In genomic region chr17:20477398-20477797, GRCh38 we compare ENCODE assay signal across 6 cellular contexts. TPM values are rescaled to one million over a fixed set of nuclear protein-coding genes. Genes with fewer than 3 reads are reported as not detected.
"Had no signal": no experiment of that assay in that cellular context is flagged by ENCODE, and none has a peak within 500 bp of the region (broad histone marks: within the 10 kb centered on the region; RNA-seq: fewer than 3 reads in every experiment).

No MANE protein-coding gene starts in this region.

RNA-seq across cellular contexts. Expression of gene LGALS9B, which starts 10.1 kb away (rescaled TPM):
- total RNA-seq: LHCN-M2, OCI-LY7, Right ventricle myocardium superior, RPMI7951, SJSA1 had no signal
- polyA plus RNA-seq: SK-N-SH had no signal
